ENCODE assay signal across 38 cellular contexts in genomic region chr20:730005-730404, GRCh38. TPM values are rescaled to one million over a fixed set of nuclear protein-coding genes. Genes with fewer than 3 reads are reported as not detected.
"Had no signal": no experiment of that assay in that cellular context is flagged by ENCODE, and none has a peak within 500 bp of the region (broad histone marks: within the 10 kb centered on the region; RNA-seq: fewer than 3 reads in every experiment).

No MANE protein-coding gene starts in this region.

- FAIRE-seq: colon, endometrium, endothelial cell of umbilical vein had no signal

- H3K4me3 Mint-ChIP-seq: activated CD4-positive, alpha-beta memory T cell treated with anti-CD3 and anti-CD28 coated beads, Interleukin-2, amount 10 ng/mL, durations not matched to agents 7 days and 5 days; activated CD4-positive, alpha-beta T cell treated with anti-CD3 and anti-CD28 coated beads, Interleukin-2, amount 10 ng/mL, durations not matched to agents 7 days and 5 days; activated naive CD4-positive, alpha-beta T cell treated with anti-CD3 and anti-CD28 coated beads for 36 hours; activated naive CD4-positive, alpha-beta T cell treated with anti-CD3 and anti-CD28 coated beads, Interleukin-2, amount 50 U/mL, for 24 hours; activated naive CD8-positive, alpha-beta T cell treated with anti-CD3 and anti-CD28 coated beads for 36 hours; activated naive CD8-positive, alpha-beta T cell treated with anti-CD3 and anti-CD28 coated beads, Interleukin-2, amount 50 U/mL, for 24 hours; activated T-cell treated with anti-CD3 and anti-CD28 coated beads, Interleukin-2, amount 50 U/mL, for 24 hours; activated T-helper 1 cell treated with anti-CD3 and anti-CD28 coated beads, Interleukin-12 subunit alpha, Interleukin-12 subunit beta, Interleukin-2, Interleukin-4 antibody, amounts not matched to agents 30 ng/mL and 10 ng/mL and 1 ng/mL, durations not matched to agents 14 hours and 24 hours and 36 hours had no signal

- H3K9me3 Mint-ChIP-seq: activated CD4-positive, alpha-beta memory T cell treated with anti-CD3 and anti-CD28 coated beads, Interleukin-2, amount 10 ng/mL, durations not matched to agents 7 days and 5 days; activated CD4-positive, alpha-beta T cell treated with anti-CD3 and anti-CD28 coated beads, Interleukin-2, amount 10 ng/mL, durations not matched to agents 7 days and 5 days; activated naive CD4-positive, alpha-beta T cell treated with anti-CD3 and anti-CD28 coated beads for 36 hours; activated naive CD4-positive, alpha-beta T cell treated with anti-CD3 and anti-CD28 coated beads, Interleukin-2, amount 50 U/mL, for 24 hours; activated naive CD8-positive, alpha-beta T cell treated with anti-CD3 and anti-CD28 coated beads for 36 hours; activated naive CD8-positive, alpha-beta T cell treated with anti-CD3 and anti-CD28 coated beads, Interleukin-2, amount 50 U/mL, for 24 hours; activated T-cell treated with anti-CD3 and anti-CD28 coated beads, Interleukin-2, amount 50 U/mL, for 24 hours; activated T-helper 1 cell treated with anti-CD3 and anti-CD28 coated beads, Interleukin-12 subunit alpha, Interleukin-12 subunit beta, Interleukin-2, Interleukin-4 antibody, amounts not matched to agents 30 ng/mL and 10 ng/mL and 1 ng/mL, durations not matched to agents 14 hours and 24 hours and 36 hours; activated T-helper 2 cell treated with anti-CD3 and anti-CD28 coated beads, Interferon-gamma antibody, Interleukin-2, Interleukin-4, amounts not matched to agents 10 μg/mL and 5 μg/mL and 100 μg/mL, durations not matched to agents 14 hours and 24 hours and 36 hours; effector memory CD8-positive, alpha-beta T cell had no signal

- H3K36me3 ChIP-seq: adrenal gland, esophagus squamous epithelium, gastroesophageal sphincter had no signal

- H3K4me1 Mint-ChIP-seq: activated CD4-positive, alpha-beta memory T cell treated with anti-CD3 and anti-CD28 coated beads, Interleukin-2, amount 10 ng/mL, durations not matched to agents 7 days and 5 days; activated CD4-positive, alpha-beta T cell treated with anti-CD3 and anti-CD28 coated beads, Interleukin-2, amount 10 ng/mL, durations not matched to agents 7 days and 5 days; activated naive CD4-positive, alpha-beta T cell treated with anti-CD3 and anti-CD28 coated beads, Interleukin-2, amount 50 U/mL, for 24 hours; activated naive CD8-positive, alpha-beta T cell treated with anti-CD3 and anti-CD28 coated beads for 36 hours had no signal

- H3K36me3 Mint-ChIP-seq: activated naive CD4-positive, alpha-beta T cell treated with anti-CD3 and anti-CD28 coated beads, Interleukin-2, amount 50 U/mL, for 24 hours; activated naive CD8-positive, alpha-beta T cell treated with anti-CD3 and anti-CD28 coated beads for 36 hours had no signal

- H3K4me3 ChIP-seq: adrenal gland, body of pancreas, esophagus squamous epithelium, gastroesophageal sphincter had no signal

- H3K9me3 ChIP-seq: adrenal gland, body of pancreas, esophagus squamous epithelium, gastroesophageal sphincter had no signal

- H3K27ac ChIP-seq: adrenal gland, body of pancreas, epithelial cell of prostate, esophagus squamous epithelium, gastroesophageal sphincter had no signal

- H3K27ac Mint-ChIP-seq: activated CD4-positive, alpha-beta memory T cell treated with anti-CD3 and anti-CD28 coated beads, Interleukin-2, amount 10 ng/mL, durations not matched to agents 7 days and 5 days; activated CD4-positive, alpha-beta T cell treated with anti-CD3 and anti-CD28 coated beads, Interleukin-2, amount 10 ng/mL, durations not matched to agents 7 days and 5 days; activated naive CD4-positive, alpha-beta T cell treated with anti-CD3 and anti-CD28 coated beads for 36 hours; activated naive CD4-positive, alpha-beta T cell treated with anti-CD3 and anti-CD28 coated beads, Interleukin-2, amount 50 U/mL, for 24 hours; activated naive CD8-positive, alpha-beta T cell treated with anti-CD3 and anti-CD28 coated beads for 36 hours; activated naive CD8-positive, alpha-beta T cell treated with anti-CD3 and anti-CD28 coated beads, Interleukin-2, amount 50 U/mL, for 24 hours; activated T-cell treated with anti-CD3 and anti-CD28 coated beads, Interleukin-2, amount 50 U/mL, for 24 hours; activated T-helper 1 cell treated with anti-CD3 and anti-CD28 coated beads, Interleukin-12 subunit alpha, Interleukin-12 subunit beta, Interleukin-2, Interleukin-4 antibody, amounts not matched to agents 30 ng/mL and 10 ng/mL and 1 ng/mL, durations not matched to agents 14 hours and 24 hours and 36 hours; activated T-helper 2 cell treated with anti-CD3 and anti-CD28 coated beads, Interferon-gamma antibody, Interleukin-2, Interleukin-4, amounts not matched to agents 10 μg/mL and 5 μg/mL and 100 μg/mL, durations not matched to agents 14 hours and 24 hours and 36 hours; effector memory CD8-positive, alpha-beta T cell had no signal

- DNase-seq: activated CD4-positive, alpha-beta memory T cell treated with anti-CD3 and anti-CD28 coated beads, Interleukin-2, amount 10 ng/mL, durations not matched to agents 7 days and 5 days; activated CD4-positive, alpha-beta T cell treated with anti-CD3 and anti-CD28 coated beads for 1 hour; activated CD4-positive, alpha-beta T cell treated with anti-CD3 and anti-CD28 coated beads for 4 hours; activated CD4-positive, alpha-beta T cell treated with anti-CD3 and anti-CD28 coated beads, Interleukin-2, amount 10 ng/mL, durations not matched to agents 7 days and 5 days; activated CD4-positive, alpha-beta T cell treated with anti-CD3 and anti-CD28 coated beads, Interleukin-2, amount 50 U/mL, for 4 hours; activated CD8-positive, alpha-beta memory T cell treated with anti-CD3 and anti-CD28 coated beads, Interleukin-2, amount 50 U/mL, for 48 hours; activated effector memory CD4-positive, alpha-beta T cell treated with anti-CD3 and anti-CD28 coated beads, Interleukin-2, amount 50 U/mL, for 16 hours; activated naive CD4-positive, alpha-beta T cell treated with anti-CD3 and anti-CD28 coated beads for 36 hours; activated naive CD8-positive, alpha-beta T cell treated with anti-CD3 and anti-CD28 coated beads for 36 hours; activated naive CD8-positive, alpha-beta T cell treated with anti-CD3 and anti-CD28 coated beads, Interleukin-2, amount 50 U/mL, for 24 hours; activated T-cell treated with anti-CD3 and anti-CD28 coated beads for 4 hours; activated T-cell treated with anti-CD3 and anti-CD28 coated beads, Interleukin-2, amount 50 U/mL, for 24 hours; adrenal gland; amygdala; aorta; body of pancreas; caudate nucleus; cortex of kidney; dermis blood vessel endothelial cell; effector CD4-positive, alpha-beta T cell; effector memory CD8-positive, alpha-beta T cell; esophagus squamous epithelium; foreskin melanocyte; T-helper 2 cell had no signal

- ATAC-seq: activated naive CD8-positive, alpha-beta T cell treated with anti-CD3 and anti-CD28 coated beads, Interleukin-2, amount 50 U/mL, for 24 hours; body of pancreas; effector memory CD8-positive, alpha-beta T cell; gastroesophageal sphincter had no signal

RNA-seq across cellular contexts. Expression of gene SLC52A3, which starts 38.3 kb away (rescaled TPM):
- total RNA-seq: activated CD4-positive, alpha-beta memory T cell treated with anti-CD3 and anti-CD28 coated beads, Interleukin-2, amount 10 ng/mL, durations not matched to agents 7 days and 5 days; activated CD4-positive, alpha-beta T cell treated with anti-CD3 and anti-CD28 coated beads, Interleukin-2, amount 10 ng/mL, durations not matched to agents 7 days and 5 days; activated naive CD4-positive, alpha-beta T cell treated with anti-CD3 and anti-CD28 coated beads for 36 hours; activated T-helper 1 cell treated with anti-CD3 and anti-CD28 coated beads, Interleukin-12 subunit alpha, Interleukin-12 subunit beta, Interleukin-2, Interleukin-4 antibody, amounts not matched to agents 30 ng/mL and 10 ng/mL and 1 ng/mL, durations not matched to agents 14 hours and 24 hours and 36 hours; activated T-helper 2 cell treated with anti-CD3 and anti-CD28 coated beads, Interferon-gamma antibody, Interleukin-2, Interleukin-4, amounts not matched to agents 10 μg/mL and 5 μg/mL and 100 μg/mL, durations not matched to agents 14 hours and 24 hours and 36 hours; chondrocyte; dermis blood vessel endothelial cell; endothelial cell of umbilical vein; fibroblast of lung; fibroblast of villous mesenchyme; glomerular endothelial cell; T-helper 1 cell treated with Interleukin-12 subunit alpha and Interleukin-12 subunit beta and Interleukin-4 antibody, amounts not matched to agents 30 ng/mL and 1 ng/mL, for 36 hours had no signal
- polyA plus RNA-seq: endothelial cell of umbilical vein, fibroblast of lung had no signal

RNA-seq across cellular contexts. Expression of gene SCRT2, which starts 54.4 kb away (rescaled TPM):
- total RNA-seq: activated CD4-positive, alpha-beta memory T cell treated with anti-CD3 and anti-CD28 coated beads, Interleukin-2, amount 10 ng/mL, durations not matched to agents 7 days and 5 days; activated CD4-positive, alpha-beta T cell treated with anti-CD3 and anti-CD28 coated beads, Interleukin-2, amount 10 ng/mL, durations not matched to agents 7 days and 5 days; activated naive CD4-positive, alpha-beta T cell treated with anti-CD3 and anti-CD28 coated beads for 36 hours; activated naive CD8-positive, alpha-beta T cell treated with anti-CD3 and anti-CD28 coated beads for 36 hours; activated T-helper 1 cell treated with anti-CD3 and anti-CD28 coated beads, Interleukin-12 subunit alpha, Interleukin-12 subunit beta, Interleukin-2, Interleukin-4 antibody, amounts not matched to agents 30 ng/mL and 10 ng/mL and 1 ng/mL, durations not matched to agents 14 hours and 24 hours and 36 hours; activated T-helper 2 cell treated with anti-CD3 and anti-CD28 coated beads, Interferon-gamma antibody, Interleukin-2, Interleukin-4, amounts not matched to agents 10 μg/mL and 5 μg/mL and 100 μg/mL, durations not matched to agents 14 hours and 24 hours and 36 hours; adrenal gland; aorta; chondrocyte; dermis blood vessel endothelial cell; endothelial cell of umbilical vein; esophagus squamous epithelium; fibroblast of lung; fibroblast of villous mesenchyme; gastroesophageal sphincter; glomerular endothelial cell; T-helper 1 cell treated with Interleukin-12 subunit alpha and Interleukin-12 subunit beta and Interleukin-4 antibody, amounts not matched to agents 30 ng/mL and 1 ng/mL, for 36 hours had no signal
- polyA plus RNA-seq: adrenal gland, aorta, endothelial cell of umbilical vein, esophagus, fibroblast of lung had no signal
